14 cellular contexts compared by ENCODE assay signal in genomic region chr14:103220982-103221641, GRCh38.
DNase-seq lines count a peak whose midpoint lies in the region; ATAC-seq and TF ChIP-seq lines count a peak whose summit lies in the region.
"Had no signal": no experiment of that assay in that cellular context is flagged by ENCODE, and none has a peak within 500 bp of the region (broad histone marks: within the 10 kb centered on the region; RNA-seq: fewer than 3 reads in every experiment).

No MANE protein-coding gene starts in this region.

- no peak overlapping the region for H2BK120ac ChIP-seq in H9 (ENCODE audit: low read depth, low read length, poor library complexity, severe bottlenecking)

- peaks cover 6% of the 10 kb centered on the region; the same call in 1 of the 2 replicates for H3K27me3 ChIP-seq in H9 (ENCODE audit: insufficient read depth, low read length)
- H3K27me3 ChIP-seq in spleen (replicated peaks in 1 of 7) = peaks cover 0 to 81% (median 31%) of the 10 kb centered on the region in 7 donors

- no peak overlapping the region for H3K27ac Mint-ChIP-seq in H9
- H3K27ac Mint-ChIP-seq: activated naive CD8-positive, alpha-beta T cell treated with anti-CD3 and anti-CD28 coated beads, Interleukin-2, amount 10 ng/mL, durations not matched to agents 7 days and 5 days; CD8-positive, alpha-beta memory T cell had no signal

- TF ChIP-seq POLR2A in spleen (IDR thresholded peaks at IDR 0.05) = no peak

- peak overlapping the region; percentile 53 for H3K4me2 ChIP-seq in H9 (ENCODE audit: insufficient read depth, insufficient read length, low read length)

- no peaks in the 10 kb centered on the region for H3K9me3 Mint-ChIP-seq in H9
- H3K9me3 Mint-ChIP-seq: activated naive CD8-positive, alpha-beta T cell treated with anti-CD3 and anti-CD28 coated beads, Interleukin-2, amount 10 ng/mL, durations not matched to agents 7 days and 5 days; CD8-positive, alpha-beta memory T cell had no signal

- no peak overlapping the region for H2AK5ac ChIP-seq in H9 (ENCODE audit: insufficient read length, low read length)

- no peak for ATAC-seq in GM21367 (IDR thresholded peaks at IDR 0.05; ENCODE audit: unreplicated experiment)

- no peaks in the 10 kb centered on the region for H4K20me1 ChIP-seq in H9 (ENCODE audit: control insufficient read depth, insufficient read depth, insufficient read length)

- H3K4me3 Mint-ChIP-seq in H9 = peak overlapping the region; percentile 57 to 75
- H3K4me3 Mint-ChIP-seq: activated naive CD8-positive, alpha-beta T cell treated with anti-CD3 and anti-CD28 coated beads, Interleukin-2, amount 10 ng/mL, durations not matched to agents 7 days and 5 days; CD8-positive, alpha-beta memory T cell had no signal

- no peaks in the 10 kb centered on the region for H3K23me2 ChIP-seq in H9 (ENCODE audit: insufficient read length, low read depth, low read length, poor library complexity, severe bottlenecking)

- H2BK15ac ChIP-seq in H9 (ENCODE audit: low read depth, low read length) = no peak overlapping the region

- no peak overlapping the region for H3K18ac ChIP-seq in H9 (ENCODE audit: insufficient read length, low read depth, low read length)

- H3K79me1 ChIP-seq in H9 (ENCODE audit: insufficient read depth, low read depth, low read length, poor library complexity, severe bottlenecking) = no peaks in the 10 kb centered on the region

- H3K23ac ChIP-seq in H9 (ENCODE audit: insufficient read length, low read depth, low read length) = no peak overlapping the region

- intact Hi-C loops in spleen (cut with DNase I; ENCODE audit: low total_unique reads) = no loop called here

- no peaks in the 10 kb centered on the region for H3K9me3 ChIP-seq in H9 (ENCODE audit: control insufficient read depth, low read depth, low read length)
- H3K9me3 ChIP-seq in iPS-18c (ENCODE audit: control insufficient read depth, insufficient read depth, low read length) = peaks cover 2% of the 10 kb centered on the region
- H3K9me3 ChIP-seq in spleen = peaks cover 0 to 9% (median 2%) of the 10 kb centered on the region in 8 donors

- no peaks in the 10 kb centered on the region for H3K36me3 Mint-ChIP-seq in H9 (ENCODE audit: insufficient read depth in 1 of 3, low read depth in 3 of 3)
- H3K36me3 Mint-ChIP-seq: activated naive CD8-positive, alpha-beta T cell treated with anti-CD3 and anti-CD28 coated beads, Interleukin-2, amount 10 ng/mL, durations not matched to agents 7 days and 5 days; CD8-positive, alpha-beta memory T cell had no signal

- H3T11ph ChIP-seq in H9 (ENCODE audit: low read length) = no peak overlapping the region

- no peak overlapping the region for H2AFZ ChIP-seq in H9 (ENCODE audit: low read length)

- peaks cover 24 to 26% of the 10 kb centered on the region in 2 experiments for H3K4me1 Mint-ChIP-seq in H9
- H3K4me1 Mint-ChIP-seq: activated naive CD8-positive, alpha-beta T cell treated with anti-CD3 and anti-CD28 coated beads, Interleukin-2, amount 10 ng/mL, durations not matched to agents 7 days and 5 days had no signal

- no CpG with 5 or more reads among the region's 30 CpGs for WGBS in H9 (ENCODE audit: extremely low coverage, insufficient read length, low lambda C conversion rate)
- WGBS in spleen, 5 donors = 39 to 53% (median 44%) methylated on average over 27 to 30 of the region's 30 CpGs

- H3K4me1 ChIP-seq in H9 (ENCODE audit: insufficient read depth, low read length) (no peaks in the 10 kb centered on the region; the same call in 1 of the 2 replicates), spleen (peaks cover 0 to 14% (median 10%) of the 10 kb centered on the region in 6 donors)

- TF ChIP-seq CTCF in H9 (conservative IDR thresholded peaks at IDR 0.05) (no peak), spleen (IDR thresholded peaks at IDR 0.05 in 8 of 11, conservative IDR thresholded peaks at IDR 0.05 in 3 of 11) (no peak)

- no peak overlapping the region for H3K56ac ChIP-seq in H9 (ENCODE audit: insufficient read length, low read depth, low read length)

- no peaks in the 10 kb centered on the region for H3K79me2 ChIP-seq in H9 (ENCODE audit: insufficient read depth, low read length)

- H3K27ac ChIP-seq in H9 (ENCODE audit: insufficient read length, low read depth, low read length) = no peak overlapping the region
- no peak overlapping the region for H3K27ac ChIP-seq in spleen

- no peak overlapping the region for H2BK20ac ChIP-seq in H9 (ENCODE audit: low read depth, low read length, poor library complexity, severe bottlenecking)

- peaks cover 40% of the 10 kb centered on the region for H3K27me3 Mint-ChIP-seq in H9 (ENCODE audit: low read depth)

- H2BK5ac ChIP-seq in H9 (ENCODE audit: insufficient read length, low read length) = no peak overlapping the region

- no peak overlapping the region for H2BK12ac ChIP-seq in H9 (ENCODE audit: insufficient read length, low read depth, low read length)

- H3K4ac ChIP-seq in H9 (ENCODE audit: low read depth, low read length) = no peak overlapping the region

- H4K5ac ChIP-seq in H9 (ENCODE audit: insufficient read length, low read depth, low read length) = no peak overlapping the region

- H4K8ac ChIP-seq in H9 (replicated peaks; ENCODE audit: insufficient read length, low read depth, low read length) = no peak overlapping the region

- no peak overlapping the region for H4K91ac ChIP-seq in H9 (ENCODE audit: insufficient read length, low read depth, low read length)

- DNase-seq in H9 (no peak), dermis blood vessel endothelial cell (peak; percentile 14), spleen (no peak), DMS153 treated with DMSO at 0.1 percent for 48 hours (lab: John Stamatoyannopoulos, UW; ENCODE audit: unreplicated experiment) (no peak), medulla oblongata (ENCODE audit: extremely low spot score) (no peak)
- no peak for DNase-seq in activated CD4-positive, alpha-beta T cell treated with anti-CD3 and anti-CD28 coated beads, Interleukin-2, amount 50 U/mL, for 4 hours
- DNase-seq: activated naive CD8-positive, alpha-beta T cell treated with anti-CD3 and anti-CD28 coated beads, Interleukin-2, amount 10 ng/mL, durations not matched to agents 7 days and 5 days; CD8-positive, alpha-beta memory T cell; effector CD4-positive, alpha-beta T cell; hypothalamus; NCI-H1092 treated with DMSO at 0.1 percent for 48 hours; RPMI8226 had no signal

- no peaks in the 10 kb centered on the region for H3K36me3 ChIP-seq in spleen

- no peak overlapping the region for H3K9ac ChIP-seq in H9 (ENCODE audit: extremely low read depth, insufficient read length, low read length)

- peak overlapping the region; percentile 47 for H3K4me3 ChIP-seq in iPS-18c (ENCODE audit: insufficient read depth, low read depth, low read length)
- peak overlapping the region in 6 of 8 donors; percentile 19 to 56 (median 30) for H3K4me3 ChIP-seq in spleen

- H3K14ac ChIP-seq in H9 (ENCODE audit: insufficient read depth, low read length) = no peak overlapping the region
